17 cellular contexts compared by ENCODE assay signal in the genomic region with DNA sequence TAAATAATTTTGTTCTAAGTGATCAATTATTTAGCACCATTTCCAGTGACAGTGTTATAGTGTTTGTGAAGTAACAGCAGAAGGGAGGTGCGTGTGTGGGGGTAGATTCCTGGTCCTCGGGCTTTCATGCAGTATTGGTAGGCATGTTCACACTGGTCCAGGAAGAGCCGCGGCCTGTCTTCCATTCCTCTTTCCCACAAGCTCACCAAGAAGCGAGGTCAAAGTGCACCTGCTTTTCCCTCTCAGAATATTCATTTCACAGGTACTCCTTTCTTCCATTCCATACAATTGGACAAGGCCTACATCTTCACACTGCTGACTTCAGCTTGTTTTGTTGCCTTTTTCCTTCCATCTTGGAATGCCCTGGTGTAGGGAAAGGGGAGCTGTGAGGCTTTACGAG.
A peak's percentile ranks its signal among the peaks of the same experiment; 100 is the strongest.
DNase-seq lines count a peak whose midpoint lies in the region; ATAC-seq, FAIRE-seq and TF ChIP-seq lines count a peak whose summit lies in the region.
"Had no signal": no experiment of that assay in that cellular context is flagged by ENCODE, and none has a peak within 500 bp of the region (broad histone marks: within the 10 kb centered on the region; RNA-seq: fewer than 3 reads in every experiment).

No MANE protein-coding gene starts in this region.

- H4K20me1 ChIP-seq in keratinocyte (ENCODE audit: control insufficient read depth, extremely low read depth, insufficient read depth, low read length), result no peaks in the 10 kb centered on the region
- H4K20me1 ChIP-seq: BLaER1 had no signal

- CTCF ChIA-PET in RWPE1 (lab: Yijun Ruan, JAX), result no interaction called here

- TF ChIP-seq CTCF in RWPE1 (conservative IDR thresholded peaks at IDR 0.05; ENCODE audit: low read depth), result no peak
- TF ChIP-seq CTCF in epithelial cell of esophagus (IDR thresholded peaks at IDR 0.05; ENCODE audit: insufficient read depth, low read depth, low read length, missing control alignments), result no peak
- no peak for TF ChIP-seq CTCF in keratinocyte (optimal IDR thresholded peaks at IDR 0.05 in 1 of 3, IDR thresholded peaks at IDR 0.05 in 1 of 3, conservative IDR thresholded peaks at IDR 0.05 in 1 of 3; ENCODE audit: extremely low read depth in 1 of 3, insufficient read depth in 2 of 3, low read length in 3 of 3)

- H3K4me3 ChIP-seq in epithelial cell of esophagus (ENCODE audit: low read length) (no peak overlapping the region), keratinocyte (ENCODE audit: control insufficient read depth in 2 of 3, extremely low read depth in 1 of 3, insufficient read depth in 2 of 3, low read depth in 1 of 3, low read length in 3 of 3) (no peak overlapping the region)
- H3K4me3 ChIP-seq: BLaER1 had no signal

- peaks cover 6% of the 10 kb centered on the region for H3K4me1 ChIP-seq in keratinocyte (ENCODE audit: control insufficient read depth, extremely low read depth, insufficient read depth, low read length)

- H3K4me2 ChIP-seq in keratinocyte (ENCODE audit: control insufficient read depth, extremely low read depth, insufficient read depth, low read depth, low read length), result peak overlapping the region; percentile 26
- H3K4me2 ChIP-seq: BLaER1 had no signal

- no peaks in the 10 kb centered on the region for H3K79me2 ChIP-seq in keratinocyte (ENCODE audit: control insufficient read depth, insufficient read depth, low read length)

- DNase-seq in HPDE6-E6E7 (ENCODE audit: extremely low spot score), result peak; percentile 5
- DNase-seq in RWPE1 (ENCODE audit: low spot score), result peak; percentile 65
- DNase-seq in epithelial cell of esophagus (ENCODE audit: low read depth), result peak; percentile 93
- DNase-seq in keratinocyte (ENCODE audit: low read depth, low spot score), result peak; percentile 71
- no peak for DNase-seq in GF-D8 (lab: John Stamatoyannopoulos, UW)
- DNase-seq in NCI-H1092 (lab: John Stamatoyannopoulos, UW), result no peak
- DNase-seq: 8988T; CD4-positive, alpha-beta memory T cell; DMS153; DMS79; GDM1; H9 had no signal

- H3K27me3 ChIP-seq in keratinocyte (ENCODE audit: control insufficient read depth, extremely low read depth, insufficient read depth, low read length), result no peaks in the 10 kb centered on the region
- H3K27me3 ChIP-seq: BLaER1 had no signal

- peak; percentile 87 for FAIRE-seq in keratinocyte (lab: Jason Lieb, UNC)
- FAIRE-seq: H1, HTR-8/SVneo had no signal

- H3K27ac ChIP-seq in RWPE1 (peak overlapping the region; percentile 32), keratinocyte (ENCODE audit: control insufficient read depth, insufficient read depth, low read length) (peak overlapping the region; percentile 30)
- H3K27ac ChIP-seq: BLaER1 had no signal

- dilution Hi-C loops in keratinocyte (cut with MboI; ENCODE audit: extremely low pct_ligation_motif_present, low sequenced_read_pairs), result no loop called here

- ATAC-seq in GM21576 (IDR thresholded peaks at IDR 0.05; ENCODE audit: unreplicated experiment), result no peak
- no peak for ATAC-seq in HG03354 (IDR thresholded peaks at IDR 0.05; ENCODE audit: poor library complexity, severe bottlenecking, unreplicated experiment)

- POLR2A ChIA-PET in RWPE1 (lab: Yijun Ruan, JAX; ENCODE audit: low non-redundant PET), result no interaction called here

- H3K9ac ChIP-seq in keratinocyte (ENCODE audit: control insufficient read depth, extremely low read depth, insufficient read depth, low read length), result no peak overlapping the region
- H3K9ac ChIP-seq: BLaER1 had no signal

- H2AFZ ChIP-seq in keratinocyte (ENCODE audit: control insufficient read depth, low read length), result peak overlapping the region; percentile 60

- H3K9me1 ChIP-seq in keratinocyte (ENCODE audit: control insufficient read depth, extremely low read depth, insufficient read depth, low read length), result no peaks in the 10 kb centered on the region

- no peaks in the 10 kb centered on the region for H3K36me3 ChIP-seq in keratinocyte (ENCODE audit: control insufficient read depth in 2 of 2, extremely low read depth in 1 of 2, insufficient read depth in 2 of 2, low read length in 2 of 2)
- H3K36me3 ChIP-seq: BLaER1 had no signal

- no peaks in the 10 kb centered on the region for H3K9me3 ChIP-seq in keratinocyte (ENCODE audit: control insufficient read depth, low read depth, low read length)

Comparison
In these comparisons a context has a peak if more than half of its experiments do, and no peak if none do; other contexts are left out.
1. DNase-seq: peak in HPDE6-E6E7 (single experiment), RWPE1 (single experiment), epithelial cell of esophagus (single experiment) and keratinocyte (single experiment); none in GF-D8 (single experiment) and NCI-H1092 (single experiment).